18 cellular contexts compared by ENCODE assay signal in genomic region chr2:42224422-42225067, GRCh38. TPM values are rescaled to one million over a fixed set of nuclear protein-coding genes. Genes with fewer than 3 reads are reported as not detected.
DNase-seq lines count a peak whose midpoint lies in the region; ATAC-seq and TF ChIP-seq lines count a peak whose summit lies in the region.
"Had no signal": no experiment of that assay in that cellular context is flagged by ENCODE, and none has a peak within 500 bp of the region (broad histone marks: within the 10 kb centered on the region; RNA-seq: fewer than 3 reads in every experiment).

No MANE protein-coding gene starts in this region.

- intact Hi-C loops in A673 (cut with micrococcal nuclease; ENCODE audit: unreplicated experiment) (no loop called here), left lung (cut with DNase I) (no loop called here), left cardiac atrium (cut with DNase I) (loop anchor here in 1 of 2 donors (10.0 kb wide), 1 partner anchor 370 kb away; no protein-coding TSS in a partner anchor), ascending aorta (cut with DNase I) (no loop called here)

- POLR2A ChIA-PET in A673 (lab: Charles Lee; ENCODE audit: low non-redundant PET): no interaction called here

- H3K27ac ChIP-seq in A673 (ENCODE audit: low read depth, low read length, poor library complexity, severe bottlenecking) (peak overlapping the region; percentile 31), SK-N-MC (peak overlapping the region; percentile 83), left lung (peak overlapping the region in 1 of 2 donors; percentile 5), ascending aorta (no peak overlapping the region)

- TF ChIP-seq CTCF in A673 (conservative IDR thresholded peaks at IDR 0.05; ENCODE audit: low read depth, low read length) (no peak), HFFc6 (IDR thresholded peaks at IDR 0.05) (no peak), left lung (IDR thresholded peaks at IDR 0.05) (no peak), ascending aorta (IDR thresholded peaks at IDR 0.05) (no peak)

- H3K4me3 ChIP-seq in A673 (ENCODE audit: low read depth, low read length, poor library complexity, severe bottlenecking): no peak overlapping the region
- H3K4me3 ChIP-seq in SK-N-MC: peak overlapping the region; percentile 25
- no peak overlapping the region for H3K4me3 ChIP-seq in left lung
- H3K4me3 ChIP-seq in ascending aorta: no peak overlapping the region

- CTCF ChIA-PET in A673 (lab: Charles Lee): no interaction called here

- H3K27ac Mint-ChIP-seq in HFFc6: peak overlapping the region; percentile 51; the same call in 1 of the 2 replicates
- H3K27ac Mint-ChIP-seq: activated CD4-positive, alpha-beta memory T cell treated with anti-CD3 and anti-CD28 coated beads, Interleukin-2, amount 10 ng/mL, durations not matched to agents 7 days and 5 days had no signal

- H3K36me3 ChIP-seq in A673 (ENCODE audit: insufficient read depth, low read length, poor library complexity, severe bottlenecking) (no peaks in the 10 kb centered on the region), SK-N-MC (ENCODE audit: insufficient read depth, low read length) (no peaks in the 10 kb centered on the region), left lung (no peaks in the 10 kb centered on the region), ascending aorta (no peaks in the 10 kb centered on the region)

- peak overlapping the region; percentile 24; the same call in 1 of the 2 replicates for H3K4me3 Mint-ChIP-seq in HFFc6
- H3K4me3 Mint-ChIP-seq: activated CD4-positive, alpha-beta memory T cell treated with anti-CD3 and anti-CD28 coated beads, Interleukin-2, amount 10 ng/mL, durations not matched to agents 7 days and 5 days; immature natural killer cell had no signal

- H3K9me3 Mint-ChIP-seq in HFFc6: no peaks in the 10 kb centered on the region
- H3K9me3 Mint-ChIP-seq: activated CD4-positive, alpha-beta memory T cell treated with anti-CD3 and anti-CD28 coated beads, Interleukin-2, amount 10 ng/mL, durations not matched to agents 7 days and 5 days; immature natural killer cell had no signal

- H3K36me3 Mint-ChIP-seq in HFFc6 (ENCODE audit: low read depth): peaks cover 4% of the 10 kb centered on the region; the same call in 1 of the 2 replicates
- H3K36me3 Mint-ChIP-seq: immature natural killer cell had no signal

- H3K27me3 Mint-ChIP-seq in HFFc6 (ENCODE audit: insufficient read depth): no peaks in the 10 kb centered on the region
- H3K27me3 Mint-ChIP-seq: activated CD4-positive, alpha-beta memory T cell treated with anti-CD3 and anti-CD28 coated beads, Interleukin-2, amount 10 ng/mL, durations not matched to agents 7 days and 5 days had no signal

- H3K27me3 ChIP-seq in A673 (replicated peaks; ENCODE audit: insufficient read depth, low read depth, low read length, poor library complexity): no peaks in the 10 kb centered on the region
- no peaks in the 10 kb centered on the region for H3K27me3 ChIP-seq in left lung
- H3K27me3 ChIP-seq in ascending aorta: no peaks in the 10 kb centered on the region

- ATAC-seq in left lung (peak; percentile 38), left cardiac atrium (no peak)

- H3K9me3 ChIP-seq in A673 (ENCODE audit: low read depth, low read length, poor library complexity, severe bottlenecking): no peaks in the 10 kb centered on the region
- H3K9me3 ChIP-seq in SK-N-MC (ENCODE audit: low read depth, low read length): no peaks in the 10 kb centered on the region
- no peaks in the 10 kb centered on the region for H3K9me3 ChIP-seq in left lung
- H3K9me3 ChIP-seq in ascending aorta: no peaks in the 10 kb centered on the region

- no TSS peak for BruUV-seq in A673 (replicated peaks; lab: Mats Ljungman, UMichigan)

- DNase-seq in A673 (ENCODE audit: low spot score): no peak
- DNase-seq in HFFc6: no peak
- no peak for DNase-seq in SK-N-MC (ENCODE audit: low read depth, low spot score)
- no peak for DNase-seq in left lung
- no peak for DNase-seq in SW480 (ENCODE audit: low spot score)
- no peak for DNase-seq in left cardiac atrium
- DNase-seq in NCI-H82 (lab: John Stamatoyannopoulos, UW): no peak
- no peak for DNase-seq in ascending aorta (ENCODE audit: low spot score in 2 of 2)
- DNase-seq: activated CD4-positive, alpha-beta memory T cell treated with anti-CD3 and anti-CD28 coated beads, Interleukin-2, amount 10 ng/mL, durations not matched to agents 7 days and 5 days; activated effector memory CD4-positive, alpha-beta T cell treated with Interleukin-2 at 50 U/mL for 16 hours; DMS 273 treated with DMSO at 0.1 percent for 48 hours; effector memory CD4-positive, alpha-beta T cell; foreskin melanocyte; immature natural killer cell; midbrain; posterior cingulate gyrus; Right ventricle myocardium superior; stimulated activated CD4-positive, alpha-beta T cell treated with anti-CD3 and anti-CD28 coated beads, Interleukin-12 subunit alpha, Interleukin-12 subunit beta, amount 100 ng/mL, for 4 hours had no signal

- peaks cover 37% of the 10 kb centered on the region for H3K4me1 Mint-ChIP-seq in HFFc6 (ENCODE audit: low read depth)

- peaks cover 35% of the 10 kb centered on the region for H3K4me1 ChIP-seq in A673 (ENCODE audit: insufficient read depth, low read length, poor library complexity, severe bottlenecking)
- H3K4me1 ChIP-seq in left lung: peaks cover 9 to 34% of the 10 kb centered on the region in 2 donors
- H3K4me1 ChIP-seq in ascending aorta: peaks cover 0 to 6% of the 10 kb centered on the region in 2 donors

- H3K9ac ChIP-seq in SK-N-MC (ENCODE audit: insufficient read length): no peak overlapping the region

RNA-seq across cellular contexts. Expression of gene EML4, which starts 55.4 kb away (rescaled TPM):
- total RNA-seq in A673 (2021): 93.7 and 103 TPM in 2 replicates
- 10 to 100 TPM; 31.7 to 35.8 (median 33.6) TPM for total RNA-seq in HFFc6 (2021; fragmentation: NEBNext Ultra II Directional; extraction: Animal tissue kit (Norgen Biotek cat#: 25700))
- 10 to 100 TPM; 77.5 to 79.3 TPM for total RNA-seq in left lung
- total RNA-seq in left cardiac atrium: 10 to 100 TPM in 1 of 2 donors, 1 to 10 TPM in 1; 8.5 to 12.4 TPM
- 25.2 TPM for total RNA-seq in ascending aorta

Comparison
In these comparisons a context has a peak if more than half of its experiments do, and no peak if none do; other contexts are left out.
1. H3K27ac ChIP-seq: peak in A673 (single experiment) and SK-N-MC (single experiment); none in ascending aorta (0 of 2).